13 cellular contexts compared by ENCODE assay signal in the genomic region with DNA sequence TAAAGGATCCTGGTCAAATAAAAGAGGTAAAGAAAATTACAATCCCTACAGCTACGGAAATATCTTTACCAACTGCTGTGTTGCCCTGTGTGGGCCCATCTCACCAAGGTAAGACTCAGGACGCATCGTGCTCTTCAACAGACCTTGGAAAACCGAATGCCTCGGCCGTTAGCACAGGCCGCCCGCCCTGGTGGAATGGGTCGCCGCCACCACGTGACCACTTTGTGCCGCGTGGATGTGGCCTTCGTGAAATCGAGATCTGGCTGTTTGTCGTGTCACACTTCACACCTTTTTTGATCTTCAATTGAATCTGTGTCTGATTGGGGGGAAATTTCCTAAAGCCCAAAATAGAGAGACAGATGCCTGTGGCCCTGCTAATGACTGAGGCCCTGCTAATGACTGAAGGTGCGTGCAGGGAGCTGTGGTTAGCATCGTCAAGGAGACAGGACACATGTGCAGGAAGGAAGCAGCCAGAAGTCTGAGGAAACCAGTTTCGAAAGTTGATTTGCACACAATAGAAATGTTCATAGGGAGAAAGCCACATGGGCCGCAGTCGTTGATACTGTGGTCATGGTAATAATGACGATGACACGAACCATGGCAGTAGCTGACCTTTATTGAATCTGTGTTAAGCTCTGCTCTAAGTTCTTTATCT.
DNase-seq lines count a peak whose midpoint lies in the region; ATAC-seq, FAIRE-seq and TF ChIP-seq lines count a peak whose summit lies in the region.
"Had no signal": no experiment of that assay in that cellular context is flagged by ENCODE, and none has a peak within 500 bp of the region (broad histone marks: within the 10 kb centered on the region; RNA-seq: fewer than 3 reads in every experiment).

No MANE protein-coding gene starts in this region.

- peaks cover 0 to 20% (median 10%) of the 10 kb centered on the region in 9 donors for H3K4me1 ChIP-seq in heart right ventricle

- ATAC-seq in heart right ventricle (peak in 7 of 8 donors; percentile 14 to 66 (median 29)), left ventricle myocardium superior (no peak), HG03045 (IDR thresholded peaks at IDR 0.05; ENCODE audit: unreplicated experiment) (no peak), HG02588 (IDR thresholded peaks at IDR 0.05; ENCODE audit: unreplicated experiment) (no peak)
- ATAC-seq: left cardiac atrium, PC-3 had no signal

- H3K27ac ChIP-seq in heart right ventricle = no peak overlapping the region

- H3K9me3 ChIP-seq in heart right ventricle = no peaks in the 10 kb centered on the region

- DNase-seq in heart right ventricle (no peak), left ventricle myocardium superior (no peak), NOMO-1 treated with dmso at 0.1 percent for 144 hours (lab: John Stamatoyannopoulos, UW; ENCODE audit: unreplicated experiment) (peak; percentile 89), bronchial epithelial cell (ENCODE audit: low read depth) (no peak), inferior parietal cortex (ENCODE audit: extremely low spot score) (no peak), AG08396 (ENCODE audit: low spot score) (no peak)
- DNase-seq: activated gamma-delta T cell treated with Interleukin-2 at 50 U/mL for 16 hours, caudate nucleus, left cardiac atrium, PC-3, T-cell had no signal

- WGBS in heart right ventricle, 2 donors = 85 to 90% methylated on average over 23 of the region's 23 CpGs

- peak; percentile 64 for FAIRE-seq in bronchial epithelial cell (lab: Jason Lieb, UNC)

- TF ChIP-seq CTCF in heart right ventricle (IDR thresholded peaks at IDR 0.05) = no peak
- TF ChIP-seq CTCF in bronchial epithelial cell (IDR thresholded peaks at IDR 0.05; ENCODE audit: insufficient read depth, low read length, severe bottlenecking) = no peak

- H3K36me3 ChIP-seq in heart right ventricle = peaks cover 0 to 16% (median 0%) of the 10 kb centered on the region in 9 donors
- no peaks in the 10 kb centered on the region for H3K36me3 ChIP-seq in bronchial epithelial cell (ENCODE audit: control insufficient read depth, insufficient read depth, low read length)

- intact Hi-C loops in heart right ventricle (cut with DNase I) = no loop called here
- intact Hi-C loops in left ventricle myocardium superior (cut with micrococcal nuclease) = no loop called here

- H3K27me3 ChIP-seq in heart right ventricle (no peaks in the 10 kb centered on the region), bronchial epithelial cell (ENCODE audit: control insufficient read depth, insufficient read depth, low read length) (no peaks in the 10 kb centered on the region)

- H3K4me3 ChIP-seq in heart right ventricle (no peak overlapping the region), bronchial epithelial cell (ENCODE audit: low read depth, low read length) (no peak overlapping the region)

Comparison
In these comparisons a context has a peak if more than half of its experiments do, and no peak if none do; other contexts are left out.
1. ATAC-seq: peak in heart right ventricle (7 of 8); none in left ventricle myocardium superior (single experiment), HG03045 (single experiment) and HG02588 (single experiment).